Comparison of ENCODE assay signal across 11 cellular contexts in genomic region chr16:57134982-57135381, GRCh38. TPM values are rescaled to one million over a fixed set of nuclear protein-coding genes. Genes with fewer than 3 reads are reported as not detected.
DNase-seq lines count a peak whose midpoint lies in the region; ATAC-seq and TF ChIP-seq lines count a peak whose summit lies in the region.
"Had no signal": no experiment of that assay in that cellular context is flagged by ENCODE, and none has a peak within 500 bp of the region (broad histone marks: within the 10 kb centered on the region; RNA-seq: fewer than 3 reads in every experiment).

No MANE protein-coding gene starts in this region.

- H3K4me1 ChIP-seq in CD4-positive, CD25-positive, alpha-beta regulatory T cell (ENCODE audit: control insufficient read depth, insufficient read depth, low read length, poor library complexity, severe bottlenecking) = peaks cover 64% of the 10 kb centered on the region
- H3K4me1 ChIP-seq in esophagus muscularis mucosa = peaks cover 0 to 9% (median 4%) of the 10 kb centered on the region in 4 donors
- H3K4me1 ChIP-seq: testis had no signal

- peak overlapping the region; percentile 88 for H3K27ac ChIP-seq in CD4-positive, CD25-positive, alpha-beta regulatory T cell (ENCODE audit: insufficient read depth, low read length, poor library complexity, severe bottlenecking)
- H3K27ac ChIP-seq in esophagus muscularis mucosa (replicated peaks in 1 of 4) = no peak overlapping the region
- H3K27ac ChIP-seq: testis had no signal

- ATAC-seq in CD4-positive, CD25-positive, alpha-beta regulatory T cell (ENCODE audit: low read depth in 2 of 2) = peak; percentile 77 to 82
- ATAC-seq in GM19395 (IDR thresholded peaks at IDR 0.05; ENCODE audit: unreplicated experiment) = no peak
- ATAC-seq: left lung, Right ventricle myocardium inferior had no signal

- POLR2A ChIA-PET in activated CD4-positive, alpha-beta memory T cell treated with anti-CD3 and anti-CD28 coated beads for 36 hours (lab: Charles Lee) = interaction anchor here (0.6 kb wide), 1 partner anchor 204 kb away, joined by 4 read pairs; no protein-coding TSS in a partner anchor

- no peaks in the 10 kb centered on the region for H3K9me3 Mint-ChIP-seq in CD4-positive, CD25-positive, alpha-beta regulatory T cell
- no peaks in the 10 kb centered on the region for H3K9me3 Mint-ChIP-seq in IgD-negative memory B cell
- H3K9me3 Mint-ChIP-seq in activated CD4-positive, alpha-beta memory T cell treated with anti-CD3 and anti-CD28 coated beads for 36 hours = no peaks in the 10 kb centered on the region

- peak overlapping the region; percentile 73 to 94 (median 88) for H3K4me3 Mint-ChIP-seq in CD4-positive, CD25-positive, alpha-beta regulatory T cell
- H3K4me3 Mint-ChIP-seq in IgD-negative memory B cell = peak overlapping the region in 3 of 4 donors; percentile 50 to 89 (median 76)
- peak overlapping the region; percentile 64 for H3K4me3 Mint-ChIP-seq in activated CD4-positive, alpha-beta memory T cell treated with anti-CD3 and anti-CD28 coated beads for 36 hours

- intact Hi-C loops in activated CD4-positive, alpha-beta memory T cell treated with anti-CD3 and anti-CD28 coated beads for 36 hours (cut with micrococcal nuclease) = no loop called here
- intact Hi-C loops in esophagus muscularis mucosa (cut with DNase I) (no loop called here), posterior vena cava (cut with DNase I) (no loop called here)

- 100% methylated on average over 2 of the region's 2 CpGs for WGBS in esophagus muscularis mucosa

- H3K36me3 Mint-ChIP-seq in CD4-positive, CD25-positive, alpha-beta regulatory T cell = peaks cover 15% of the 10 kb centered on the region
- H3K36me3 Mint-ChIP-seq in IgD-negative memory B cell = peaks cover 4% of the 10 kb centered on the region
- H3K36me3 Mint-ChIP-seq in activated CD4-positive, alpha-beta memory T cell treated with anti-CD3 and anti-CD28 coated beads for 36 hours = no peaks in the 10 kb centered on the region

- H3K4me1 Mint-ChIP-seq in CD4-positive, CD25-positive, alpha-beta regulatory T cell = peaks cover 14 to 96% (median 42%) of the 10 kb centered on the region in 4 donors
- peaks cover 16 to 32% (median 23%) of the 10 kb centered on the region in 3 donors for H3K4me1 Mint-ChIP-seq in IgD-negative memory B cell
- peaks cover 55% of the 10 kb centered on the region for H3K4me1 Mint-ChIP-seq in activated CD4-positive, alpha-beta memory T cell treated with anti-CD3 and anti-CD28 coated beads for 36 hours (ENCODE audit: low read depth)

- no peaks in the 10 kb centered on the region for H3K27me3 Mint-ChIP-seq in CD4-positive, CD25-positive, alpha-beta regulatory T cell
- peaks cover 2% of the 10 kb centered on the region for H3K27me3 Mint-ChIP-seq in IgD-negative memory B cell
- H3K27me3 Mint-ChIP-seq in activated CD4-positive, alpha-beta memory T cell treated with anti-CD3 and anti-CD28 coated beads for 36 hours = no peaks in the 10 kb centered on the region

- no peaks in the 10 kb centered on the region for H3K27me3 ChIP-seq in CD4-positive, CD25-positive, alpha-beta regulatory T cell (ENCODE audit: control insufficient read depth, insufficient read depth, low read length)
- H3K27me3 ChIP-seq in esophagus muscularis mucosa = no peaks in the 10 kb centered on the region
- H3K27me3 ChIP-seq: left lung, testis had no signal

- no peak for TF ChIP-seq EP300 in esophagus muscularis mucosa (IDR thresholded peaks at IDR 0.05)

- peak overlapping the region; percentile 81 for H3K4me3 ChIP-seq in CD4-positive, CD25-positive, alpha-beta regulatory T cell (ENCODE audit: low read depth, low read length)
- H3K4me3 ChIP-seq in esophagus muscularis mucosa = no peak overlapping the region
- H3K4me3 ChIP-seq: left lung, testis had no signal

- TF ChIP-seq CTCF in esophagus muscularis mucosa (IDR thresholded peaks at IDR 0.05) = no peak

- H3K9me3 ChIP-seq in CD4-positive, CD25-positive, alpha-beta regulatory T cell (ENCODE audit: control insufficient read depth in 2 of 2, low read length in 2 of 2) = no peaks in the 10 kb centered on the region
- no peaks in the 10 kb centered on the region for H3K9me3 ChIP-seq in esophagus muscularis mucosa
- H3K9me3 ChIP-seq: left lung, testis had no signal

- TF ChIP-seq POLR2A in esophagus muscularis mucosa (IDR thresholded peaks at IDR 0.05; ENCODE audit: low read depth) = no peak

- H3K36me3 ChIP-seq in CD4-positive, CD25-positive, alpha-beta regulatory T cell (ENCODE audit: control insufficient read depth, insufficient read depth, low read length) = no peaks in the 10 kb centered on the region
- peaks cover 0 to 41% (median 19%) of the 10 kb centered on the region in 4 donors for H3K36me3 ChIP-seq in esophagus muscularis mucosa

- peak; percentile 13 to 76 (median 49) for DNase-seq in CD4-positive, CD25-positive, alpha-beta regulatory T cell
- DNase-seq in activated CD4-positive, alpha-beta memory T cell treated with anti-CD3 and anti-CD28 coated beads for 36 hours = peak; percentile 45
- DNase-seq in kidney tubule cell (ENCODE audit: low spot score) (peak; percentile 3), iPS-NIHi11 (ENCODE audit: low spot score) (no peak), esophagus muscularis mucosa (ENCODE audit: extremely low spot score) (no peak), posterior vena cava (ENCODE audit: low spot score) (no peak)
- DNase-seq: testis had no signal

- H3K27ac Mint-ChIP-seq in CD4-positive, CD25-positive, alpha-beta regulatory T cell = peak overlapping the region; percentile 95 to 98 (median 97)
- peak overlapping the region; percentile 56 to 97 (median 91) for H3K27ac Mint-ChIP-seq in IgD-negative memory B cell
- H3K27ac Mint-ChIP-seq in activated CD4-positive, alpha-beta memory T cell treated with anti-CD3 and anti-CD28 coated beads for 36 hours = peak overlapping the region; percentile 84

- CTCF ChIA-PET in activated CD4-positive, alpha-beta memory T cell treated with anti-CD3 and anti-CD28 coated beads for 36 hours (lab: Charles Lee) = no interaction called here

RNA-seq across cellular contexts. Expression of gene CPNE2, which starts 42.6 kb away (rescaled TPM):
- total RNA-seq in CD4-positive, CD25-positive, alpha-beta regulatory T cell = 15.3 TPM
- polyA plus RNA-seq in CD4-positive, CD25-positive, alpha-beta regulatory T cell = 10 to 100 TPM; 31.7 to 54.7 (median 47.3) TPM
- polyA plus RNA-seq in IgD-negative memory B cell = 2.0 TPM
- total RNA-seq in activated CD4-positive, alpha-beta memory T cell treated with anti-CD3 and anti-CD28 coated beads for 36 hours = 1 to 10 TPM; 7.3 to 8.1 TPM
- total RNA-seq in esophagus muscularis mucosa = 10 to 100 TPM; 21.6 to 43.0 (median 34.9) TPM
- total RNA-seq in posterior vena cava = 10 to 100 TPM; 26.7 to 28.4 TPM

RNA-seq across cellular contexts. Expression of gene PSME3IP1, which starts 50.9 kb away (rescaled TPM):
- 140 TPM for total RNA-seq in CD4-positive, CD25-positive, alpha-beta regulatory T cell
- 10 to 100 TPM; 68.1 to 81.5 (median 71.8) TPM for polyA plus RNA-seq in CD4-positive, CD25-positive, alpha-beta regulatory T cell
- 91.6 TPM for polyA plus RNA-seq in IgD-negative memory B cell
- 100 to 1,000 TPM; 101 to 102 TPM for total RNA-seq in activated CD4-positive, alpha-beta memory T cell treated with anti-CD3 and anti-CD28 coated beads for 36 hours
- total RNA-seq in esophagus muscularis mucosa (10 to 100 TPM; 47.8 to 60.7 (median 57.5) TPM), posterior vena cava (10 to 100 TPM; 56.0 to 56.1 TPM)

RNA-seq across cellular contexts. Expression of gene RSPRY1, which starts 51.1 kb away (rescaled TPM):
- 25.7 TPM for total RNA-seq in CD4-positive, CD25-positive, alpha-beta regulatory T cell
- 10 to 100 TPM; 26.7 to 46.4 (median 36.1) TPM for polyA plus RNA-seq in CD4-positive, CD25-positive, alpha-beta regulatory T cell
- 38.2 TPM for polyA plus RNA-seq in IgD-negative memory B cell
- total RNA-seq in activated CD4-positive, alpha-beta memory T cell treated with anti-CD3 and anti-CD28 coated beads for 36 hours = 10 to 100 TPM; 31.5 to 33.3 TPM
- total RNA-seq in esophagus muscularis mucosa (10 to 100 TPM; 22.4 to 30.7 (median 25.7) TPM), posterior vena cava (10 to 100 TPM; 26.8 to 27.6 TPM)

Comparison
In these comparisons a context has a peak if more than half of its experiments do, and no peak if none do; other contexts are left out.
1. DNase-seq: peak in CD4-positive, CD25-positive, alpha-beta regulatory T cell (3 of 3), activated CD4-positive, alpha-beta memory T cell treated with anti-CD3 and anti-CD28 coated beads for 36 hours (single experiment) and kidney tubule cell (single experiment); none in iPS-NIHi11 (single experiment), esophagus muscularis mucosa (single experiment) and posterior vena cava (single experiment).
2. Peak in every context shown above with its lines, with median percentiles within 50 percentile points of each other: H3K27ac Mint-ChIP-seq and H3K4me3 Mint-ChIP-seq.